ENCODE assay signal across 19 cellular contexts in genomic region chrX:47706575-47706974, GRCh38. TPM values are rescaled to one million over a fixed set of nuclear protein-coding genes. Genes with fewer than 3 reads are reported as not detected.
DNase-seq lines count a peak whose midpoint lies in the region; ATAC-seq and TF ChIP-seq lines count a peak whose summit lies in the region.
"Had no signal": no experiment of that assay in that cellular context is flagged by ENCODE, and none has a peak within 500 bp of the region (broad histone marks: within the 10 kb centered on the region; RNA-seq: fewer than 3 reads in every experiment).

No MANE protein-coding gene starts in this region.

- no peak for TF ChIP-seq EP300 in upper lobe of left lung (IDR thresholded peaks at IDR 0.05)

- ATAC-seq in upper lobe of left lung (ENCODE audit: low FRiP score in 2 of 2): no peak
- ATAC-seq: activated naive CD4-positive, alpha-beta T cell treated with anti-CD3 and anti-CD28 coated beads, Interleukin-2, amount 50 U/mL, for 72 hours; HepG2; left ventricle myocardium superior had no signal

- TF ChIP-seq POLR2A in upper lobe of left lung (IDR thresholded peaks at IDR 0.05): no peak

- no peak overlapping the region for H2AFZ ChIP-seq in fibroblast of lung (ENCODE audit: low read length)

- H3K4me1 ChIP-seq in fibroblast of lung (ENCODE audit: control insufficient read depth, extremely low read depth, insufficient read depth, low read length) (no peaks in the 10 kb centered on the region), skeletal muscle satellite cell (ENCODE audit: control insufficient read depth, insufficient read depth, low read length) (peaks cover 5% of the 10 kb centered on the region), upper lobe of left lung (no peaks in the 10 kb centered on the region)
- H3K4me1 ChIP-seq in effector memory CD4-positive, alpha-beta T cell (ENCODE audit: control insufficient read depth, insufficient read depth, low read length, poor library complexity, severe bottlenecking): no peaks in the 10 kb centered on the region
- H3K4me1 ChIP-seq: heart left ventricle had no signal

- TF ChIP-seq CTCF in WERI-Rb-1 (IDR thresholded peaks at IDR 0.05; ENCODE audit: low read depth, low read length): no peak
- TF ChIP-seq CTCF in fibroblast of lung (conservative IDR thresholded peaks at IDR 0.05 in 1 of 2, IDR thresholded peaks at IDR 0.05 in 1 of 2; ENCODE audit: low read depth in 1 of 2, low read length in 2 of 2): no peak
- no peak for TF ChIP-seq CTCF in upper lobe of left lung (IDR thresholded peaks at IDR 0.05)

- H3K4me3 ChIP-seq in WERI-Rb-1 (ENCODE audit: low read depth, low read length): no peak overlapping the region
- no peak overlapping the region for H3K4me3 ChIP-seq in fibroblast of lung (replicated peaks in 1 of 4; ENCODE audit: control extremely low read depth in 1 of 4, insufficient read depth in 1 of 4, low read depth in 3 of 4, low read length in 4 of 4)
- no peak overlapping the region for H3K4me3 ChIP-seq in skeletal muscle satellite cell (ENCODE audit: low read length)
- H3K4me3 ChIP-seq in upper lobe of left lung: no peak overlapping the region
- no peak overlapping the region for H3K4me3 ChIP-seq in effector memory CD4-positive, alpha-beta T cell (ENCODE audit: insufficient read depth, low read depth, low read length, poor library complexity, severe bottlenecking)
- H3K4me3 ChIP-seq: BLaER1 treated with 17β-estradiol and CSF1 and Interleukin-3, amounts not matched to agents 10 nM and 100 nM; dorsolateral prefrontal cortex; heart left ventricle had no signal

- no peaks in the 10 kb centered on the region for H3K36me3 ChIP-seq in WERI-Rb-1
- no peaks in the 10 kb centered on the region for H3K36me3 ChIP-seq in fibroblast of lung (ENCODE audit: control insufficient read depth, insufficient read depth, low read length)
- H3K36me3 ChIP-seq in skeletal muscle satellite cell (ENCODE audit: insufficient read depth, low read length): no peaks in the 10 kb centered on the region
- no peaks in the 10 kb centered on the region for H3K36me3 ChIP-seq in upper lobe of left lung
- H3K36me3 ChIP-seq in effector memory CD4-positive, alpha-beta T cell (ENCODE audit: control insufficient read depth, insufficient read depth, low read length): no peaks in the 10 kb centered on the region
- H3K36me3 ChIP-seq: BLaER1 treated with 17β-estradiol and CSF1 and Interleukin-3, amounts not matched to agents 10 nM and 100 nM; heart left ventricle had no signal

- 73 to 82% methylated on average over 3 of the region's 3 CpGs for WGBS in upper lobe of left lung, 2 donors

- no peaks in the 10 kb centered on the region for H3K9me3 ChIP-seq in WERI-Rb-1 (ENCODE audit: severe bottlenecking)
- no peaks in the 10 kb centered on the region for H3K9me3 ChIP-seq in fibroblast of lung (ENCODE audit: control insufficient read depth, insufficient read depth, low read depth, low read length)
- no peaks in the 10 kb centered on the region for H3K9me3 ChIP-seq in skeletal muscle satellite cell (replicated peaks; ENCODE audit: low read length)
- no peaks in the 10 kb centered on the region for H3K9me3 ChIP-seq in upper lobe of left lung
- no peaks in the 10 kb centered on the region for H3K9me3 ChIP-seq in effector memory CD4-positive, alpha-beta T cell (ENCODE audit: control insufficient read depth, low read length)
- H3K9me3 ChIP-seq: BLaER1 treated with 17β-estradiol and CSF1 and Interleukin-3, amounts not matched to agents 10 nM and 100 nM; heart left ventricle had no signal

- no peaks in the 10 kb centered on the region for H4K20me1 ChIP-seq in fibroblast of lung (ENCODE audit: control insufficient read depth, extremely low read depth, insufficient read depth, low read length)
- H4K20me1 ChIP-seq: BLaER1 treated with 17β-estradiol and CSF1 and Interleukin-3, amounts not matched to agents 10 nM and 100 nM had no signal

- no peaks in the 10 kb centered on the region for H3K79me2 ChIP-seq in fibroblast of lung (ENCODE audit: control insufficient read depth, insufficient read depth, low read length)

- H3K4me2 ChIP-seq in fibroblast of lung (ENCODE audit: extremely low read depth, insufficient read depth, low read length) (no peak overlapping the region), skeletal muscle satellite cell (ENCODE audit: low read length) (peak overlapping the region; percentile 54)

- H3K9ac ChIP-seq in fibroblast of lung (ENCODE audit: insufficient read depth, low read length) (no peak overlapping the region), skeletal muscle satellite cell (ENCODE audit: low read depth, low read length) (peak overlapping the region; percentile 28)
- H3K9ac ChIP-seq: BLaER1 treated with 17β-estradiol and CSF1 and Interleukin-3, amounts not matched to agents 10 nM and 100 nM had no signal

- H3K27me3 ChIP-seq in WERI-Rb-1 (ENCODE audit: insufficient read depth, low read depth, severe bottlenecking): peaks cover 12% of the 10 kb centered on the region
- no peaks in the 10 kb centered on the region for H3K27me3 ChIP-seq in fibroblast of lung (ENCODE audit: control insufficient read depth, insufficient read depth, low read length)
- peaks cover 3% of the 10 kb centered on the region for H3K27me3 ChIP-seq in skeletal muscle satellite cell (ENCODE audit: control insufficient read depth, insufficient read depth, low read length)
- no peaks in the 10 kb centered on the region for H3K27me3 ChIP-seq in upper lobe of left lung
- H3K27me3 ChIP-seq in effector memory CD4-positive, alpha-beta T cell (replicated peaks; ENCODE audit: control insufficient read depth, insufficient read depth, low read length, poor library complexity, severe bottlenecking): no peaks in the 10 kb centered on the region

- H3K27ac ChIP-seq in WERI-Rb-1 (peak overlapping the region; percentile 46), fibroblast of lung (ENCODE audit: insufficient read depth, low read length) (no peak overlapping the region), upper lobe of left lung (no peak overlapping the region)
- no peak overlapping the region for H3K27ac ChIP-seq in effector memory CD4-positive, alpha-beta T cell (ENCODE audit: insufficient read depth, low read length, poor library complexity, severe bottlenecking)
- H3K27ac ChIP-seq: dorsolateral prefrontal cortex had no signal

- DNase-seq in ELR (ENCODE audit: low read depth) (peak; percentile 45), WERI-Rb-1 (no peak), fibroblast of lung (ENCODE audit: low read depth in 2 of 2) (peak; percentile 13 to 58), upper lobe of left lung (no peak), RKO (ENCODE audit: low spot score) (no peak)
- DNase-seq in effector memory CD4-positive, alpha-beta T cell: no peak
- DNase-seq: activated CD4-positive, CD25-positive, alpha-beta regulatory T cell treated with anti-CD3 and anti-CD28 coated beads, Interleukin-2, amount 50 U/mL, for 72 hours; heart left ventricle; left ventricle myocardium superior; NCI-H187; NCI-H446 treated with DMSO at 0.1 percent for 48 hours; NK-92 treated with Interleukin-12 subunit alpha and Interleukin-12 subunit beta, amount 100 ng/mL, for 24 hours; RPMI8226; T-helper 9 cell had no signal

RNA-seq across cellular contexts. Expression of gene UXT, which starts 47.6 kb away (rescaled TPM):
- 111 and 143 TPM in 2 replicates for total RNA-seq in fibroblast of lung
- 114 and 141 TPM in 2 replicates for polyA plus RNA-seq in fibroblast of lung
- polyA plus RNA-seq in fibroblast of lung (2012): 154 TPM in 2 replicates
- 37.4 and 38.1 TPM in 2 replicates for polyA minus RNA-seq in fibroblast of lung (ENCODE audit: low replicate concordance)
- 116 and 126 TPM in 2 replicates for total RNA-seq in skeletal muscle satellite cell (2012; rRNA removed)
- total RNA-seq in upper lobe of left lung: 10 to 100 TPM; 23.0 to 90.6 (median 75.2) TPM

RNA-seq across cellular contexts. Expression of gene ELK1, which starts 56.2 kb away (rescaled TPM):
- total RNA-seq in fibroblast of lung (13.9 and 14.4 TPM in 2 replicates), upper lobe of left lung (10 to 100 TPM; 11.5 to 30.4 (median 21.5) TPM)
- polyA plus RNA-seq in fibroblast of lung: 25.3 and 27.5 TPM in 2 replicates
- polyA plus RNA-seq in fibroblast of lung (2012): 27.8 and 36.7 TPM in 2 replicates
- polyA minus RNA-seq in fibroblast of lung (ENCODE audit: low replicate concordance): 32.3 and 51.8 TPM in 2 replicates
- 26.2 and 27.1 TPM in 2 replicates for total RNA-seq in skeletal muscle satellite cell (2012; rRNA removed)

Comparison
In these comparisons a context has a peak if more than half of its experiments do, and no peak if none do; other contexts are left out.
1. DNase-seq: peak in ELR (single experiment) and fibroblast of lung (2 of 2); none in WERI-Rb-1 (single experiment), upper lobe of left lung (0 of 2), effector memory CD4-positive, alpha-beta T cell (0 of 3) and RKO (single experiment).